In genomic region chr17:82036634-82037112, GRCh38 we compare ENCODE assay signal across 8 cellular contexts. TPM values are rescaled to one million over a fixed set of nuclear protein-coding genes. Genes with fewer than 3 reads are reported as not detected.
A peak's percentile ranks its signal among the peaks of the same experiment; 100 is the strongest.
DNase-seq lines count a peak whose midpoint lies in the region; ATAC-seq, FAIRE-seq and TF ChIP-seq lines count a peak whose summit lies in the region.

No MANE protein-coding gene starts in this region.

- 9 to 16% methylated on average over 22 to 24 of the region's 24 CpGs for WGBS in pancreas, 2 donors

- peak overlapping the region; percentile 92 for H3K9ac ChIP-seq in OCI-LY1 (ENCODE audit: low read length)

- no peaks in the 10 kb centered on the region for H3K27me3 ChIP-seq in DOHH2 (ENCODE audit: control insufficient read depth, low read length)
- H3K27me3 ChIP-seq in OCI-LY1 (ENCODE audit: insufficient read depth, low read length): no peaks in the 10 kb centered on the region
- H3K27me3 ChIP-seq in pancreas: no peaks in the 10 kb centered on the region

- H3K36me3 ChIP-seq in DOHH2 (ENCODE audit: control insufficient read depth, low read length) (peaks cover 21% of the 10 kb centered on the region), OCI-LY1 (ENCODE audit: insufficient read depth, low read length) (0 out of 2 replicates have a peak, but pooled peaks cover 6% of the 10 kb centered on the region), pancreas (no peaks in the 10 kb centered on the region)

- peak overlapping the region; percentile 99 for H3K4me2 ChIP-seq in DOHH2 (ENCODE audit: low read length)
- peak overlapping the region; percentile 85 for H3K4me2 ChIP-seq in OCI-LY1 (ENCODE audit: low read length)

- H3K79me2 ChIP-seq in DOHH2 (ENCODE audit: control insufficient read depth, low read length) (peaks cover 12% of the 10 kb centered on the region), OCI-LY1 (ENCODE audit: insufficient read depth, low read length) (no peaks in the 10 kb centered on the region)

- no peak overlapping the region for H3K27ac ChIP-seq in DOHH2 (ENCODE audit: low read depth, low read length)
- H3K27ac ChIP-seq in OCI-LY1 (ENCODE audit: low read depth, low read length, poor library complexity, severe bottlenecking): no peak overlapping the region
- peak overlapping the region; percentile 90 to 99 (median 98) for H3K27ac ChIP-seq in pancreas

- H3K9me2 ChIP-seq in DOHH2 (replicated peaks; ENCODE audit: control insufficient read depth, low read length): no peaks in the 10 kb centered on the region
- H3K9me2 ChIP-seq in OCI-LY1 (ENCODE audit: low read depth, low read length): no peaks in the 10 kb centered on the region

- intact Hi-C loops in pancreas (cut with DNase I): no loop called here

- TF ChIP-seq CTCF in DOHH2 (IDR thresholded peaks at IDR 0.05; ENCODE audit: low read depth, low read length, poor library complexity, severe bottlenecking) (no peak), OCI-LY1 (IDR thresholded peaks at IDR 0.05; ENCODE audit: low read length) (no peak), epithelial cell of proximal tubule (conservative IDR thresholded peaks at IDR 0.05; ENCODE audit: low read depth, low read length) (no peak), pancreas (IDR thresholded peaks at IDR 0.05) (no peak)

- H4K20me1 ChIP-seq in DOHH2 (ENCODE audit: control insufficient read depth, insufficient read depth, low read depth, low read length): peaks cover 5% of the 10 kb centered on the region
- H4K20me1 ChIP-seq in OCI-LY1 (ENCODE audit: insufficient read depth, low read length): no peaks in the 10 kb centered on the region

- no peaks in the 10 kb centered on the region for H3K9me3 ChIP-seq in DOHH2 (ENCODE audit: control insufficient read depth, insufficient read depth, low read length)
- H3K9me3 ChIP-seq in OCI-LY1 (ENCODE audit: low read length): no peaks in the 10 kb centered on the region
- no peaks in the 10 kb centered on the region for H3K9me3 ChIP-seq in pancreas

- H3F3A ChIP-seq in DOHH2 (ENCODE audit: control insufficient read depth, insufficient read depth) (peaks cover 9% of the 10 kb centered on the region), OCI-LY1 (ENCODE audit: insufficient read depth, low read length) (no peaks in the 10 kb centered on the region; the same call in 1 of the 2 replicates)

- no peak overlapping the region for H2AFZ ChIP-seq in OCI-LY1 (ENCODE audit: low read length)

- peak in 2 of 4 donors; percentile 3 for ATAC-seq in pancreas

- no peak for FAIRE-seq in pancreas (lab: Jason Lieb, UNC)

- H3K4me1 ChIP-seq in DOHH2 (ENCODE audit: control insufficient read depth, low read length) (peaks cover 28% of the 10 kb centered on the region), OCI-LY1 (ENCODE audit: insufficient read depth, low read length, severe bottlenecking) (peaks cover 28% of the 10 kb centered on the region), pancreas (peaks cover 4 to 13% (median 5%) of the 10 kb centered on the region in 3 donors)

- DNase-seq in epithelial cell of proximal tubule (ENCODE audit: low read depth) (no peak), pancreas (no peak), GM19238 (ENCODE audit: insufficient read length, low spot score) (no peak), RKO (ENCODE audit: low spot score) (no peak), DMS 273 treated with DMSO at 0.1 percent for 48 hours (lab: John Stamatoyannopoulos, UW) (no peak), HPDE6-E6E7 (ENCODE audit: extremely low spot score) (no peak)

- H3K4me3 ChIP-seq in DOHH2 (ENCODE audit: low read length) (peak overlapping the region; percentile 96), OCI-LY1 (ENCODE audit: low read depth, low read length, poor library complexity, severe bottlenecking) (peak overlapping the region; percentile 80), epithelial cell of proximal tubule (ENCODE audit: low read depth, low read length) (peak overlapping the region; percentile 70), pancreas (peak overlapping the region; percentile 62 to 75 (median 70))

RNA-seq across cellular contexts. Expression of gene DCXR, which starts 0.8 kb away (rescaled TPM):
- total RNA-seq in epithelial cell of proximal tubule (85.4 and 93.1 TPM in 2 replicates), pancreas (10 to 100 TPM; 34.8 to 87.4 (median 51.1) TPM)
- 100 to 1,000 TPM in 1 of 2 donors, 10 to 100 TPM in 1; 86.7 to 108 TPM for polyA plus RNA-seq in pancreas

RNA-seq across cellular contexts. Expression of gene RAC3, which starts 5.2 kb away (rescaled TPM):
- total RNA-seq in epithelial cell of proximal tubule: 52.9 and 60.0 TPM in 2 replicates
- 1 to 10 TPM in 5 of 6 donors, under 1 TPM in 1; 0.97 to 3.3 (median 1.9) TPM for total RNA-seq in pancreas
- 10 to 100 TPM in 1 of 2 donors, 1 to 10 TPM in 1; 6.0 to 12.6 TPM for polyA plus RNA-seq in pancreas

RNA-seq across cellular contexts. Expression of gene LRRC45, which starts 13.6 kb away (rescaled TPM):
- total RNA-seq in epithelial cell of proximal tubule: 44.5 and 44.6 TPM in 2 replicates
- 1 to 10 TPM; 5.3 to 9.9 (median 6.2) TPM for total RNA-seq in pancreas
- 10 to 100 TPM; 20.0 to 21.6 TPM for polyA plus RNA-seq in pancreas

RNA-seq across cellular contexts. Expression of gene CENPX, which starts 14.0 kb away (rescaled TPM):
- total RNA-seq in epithelial cell of proximal tubule: 158 and 228 TPM in 2 replicates
- total RNA-seq in pancreas: 10 to 100 TPM; 14.0 to 28.6 (median 16.4) TPM
- polyA plus RNA-seq in pancreas: 10 to 100 TPM; 43.6 to 62.4 TPM

RNA-seq across cellular contexts. Expression of gene RFNG, which starts 14.9 kb away (rescaled TPM):
- total RNA-seq in epithelial cell of proximal tubule (35.8 and 38.8 TPM in 2 replicates), pancreas (10 to 100 TPM; 18.2 to 30.8 (median 28.4) TPM)
- polyA plus RNA-seq in pancreas: 10 to 100 TPM; 57.9 to 59.1 TPM

Comparison
In these comparisons a context has a peak if more than half of its experiments do, and no peak if none do; other contexts are left out.
1. H3K27ac ChIP-seq: peak in pancreas (4 of 4); none in DOHH2 (single experiment) and OCI-LY1 (single experiment).
2. RNA of gene RAC3, which starts 5.2 kb away (total RNA-seq): 52.9 to 60.0 TPM in epithelial cell of proximal tubule; 0.97 to 3.3 TPM in pancreas; every median in the first group is over 10 times any median in the second.
3. Peak in every context shown above with its lines, with median percentiles within 50 percentile points of each other: H3K4me3 ChIP-seq.